ENCODE assay signal across 26 cellular contexts in the genomic region with DNA sequence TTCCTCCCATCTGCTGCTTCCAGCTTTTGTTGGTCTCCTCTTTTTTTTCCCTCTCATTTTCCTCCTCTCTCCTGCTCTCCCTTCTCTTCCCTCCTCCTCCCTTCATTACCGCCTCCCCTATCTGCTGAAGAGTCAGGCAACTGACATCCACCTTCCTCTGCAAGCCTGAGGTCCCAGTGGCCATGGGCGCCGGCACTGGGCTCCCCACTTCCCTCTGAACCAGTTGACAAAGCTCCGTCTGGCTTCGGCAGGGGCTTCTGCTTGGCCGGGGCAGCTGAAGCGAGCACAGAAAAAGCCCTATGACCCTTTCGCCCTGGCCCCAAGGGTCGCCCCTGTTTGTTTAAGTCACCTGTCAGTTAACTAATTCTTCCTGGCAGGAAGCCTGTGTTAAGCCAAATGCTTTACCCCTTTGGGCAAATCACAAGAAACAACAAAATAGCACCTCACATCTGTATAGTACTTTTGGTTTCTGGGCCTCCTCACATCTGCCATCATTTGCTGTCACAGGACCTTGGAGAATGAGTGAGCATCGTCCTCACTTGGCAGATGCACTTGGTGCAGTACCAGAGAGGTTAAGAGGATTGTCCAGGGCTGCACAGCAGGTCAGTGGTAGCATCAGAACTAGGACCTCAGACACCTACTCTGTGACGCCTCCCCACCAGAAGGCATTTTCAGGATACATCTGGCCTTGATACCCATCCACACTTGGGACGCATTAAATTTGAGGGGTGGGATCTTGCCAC. TPM values are rescaled to one million over a fixed set of nuclear protein-coding genes. Genes with fewer than 3 reads are reported as not detected.
DNase-seq lines count a peak whose midpoint lies in the region; ATAC-seq and TF ChIP-seq lines count a peak whose summit lies in the region.
"Had no signal": no experiment of that assay in that cellular context is flagged by ENCODE, and none has a peak within 500 bp of the region (broad histone marks: within the 10 kb centered on the region; RNA-seq: fewer than 3 reads in every experiment).

No MANE protein-coding gene starts in this region.

- no peak overlapping the region for H3K4me3 Mint-ChIP-seq in nephron progenitor cell
- H3K4me3 Mint-ChIP-seq: CD4-positive, CD25-positive, alpha-beta regulatory T cell; effector memory CD8-positive, alpha-beta T cell; stimulated activated naive CD8-positive, alpha-beta T cell treated with anti-CD3 and anti-CD28 coated beads, Interleukin-15, Interleukin-2, amounts not matched to agents 100 ng/mL and 50 ng/mL, for 24 hours; T-helper 1 cell treated with Interleukin-12 subunit alpha and Interleukin-12 subunit beta and Interleukin-4 antibody, amounts not matched to agents 30 μg/mL and 1 μg/mL, for 36 hours had no signal

- intact Hi-C loops in uterus (cut with DNase I; ENCODE audit: low total_unique reads): no loop called here

- no peaks in the 10 kb centered on the region for H3K9me3 ChIP-seq in uterus
- H3K9me3 ChIP-seq: neutrophil, psoas muscle, SK-N-SH, transverse colon had no signal

- no peak for TF ChIP-seq POLR2A in uterus (IDR thresholded peaks at IDR 0.05)

- H3K4me1 ChIP-seq in uterus: peaks cover 10% of the 10 kb centered on the region in 2 donors
- H3K4me1 ChIP-seq: psoas muscle had no signal

- no peaks in the 10 kb centered on the region for H3K27me3 ChIP-seq in uterus
- H3K27me3 ChIP-seq: neutrophil, transverse colon had no signal

- peak; percentile 21 for DNase-seq in activated CD8-positive, alpha-beta memory T cell treated with anti-CD3 and anti-CD28 coated beads for 24 hours
- DNase-seq in activated CD8-positive, alpha-beta memory T cell treated with anti-CD3 and anti-CD28 coated beads, Interleukin-2, amount 50 U/mL, for 4 hours: no peak
- DNase-seq in ecto neural progenitor cell (ENCODE audit: low spot score): peak; percentile 37
- no peak for DNase-seq in nephron progenitor cell
- peak; percentile 15 to 19 for DNase-seq in uterus
- no peak for DNase-seq in stimulated activated CD4-positive, alpha-beta T cell treated with anti-CD3 and anti-CD28 coated beads, Interleukin-4, amount 100 ng/mL, for 24 hours
- no peak for DNase-seq in NCI-H2081 treated with DMSO at 0.1 percent for 48 hours (lab: John Stamatoyannopoulos, UW)
- DNase-seq: activated CD4-positive, alpha-beta T cell treated with anti-CD3 and anti-CD28 coated beads for 4 hours; activated naive CD4-positive, alpha-beta T cell treated with anti-CD3 and anti-CD28 coated beads, Interleukin-2, amount 50 U/mL, for 16 hours; amniotic stem cell; CD4-positive, CD25-positive, alpha-beta regulatory T cell; effector memory CD8-positive, alpha-beta T cell; erythroblast; kidney glomerular epithelial cell; NCI-H1092; NCI-H187; NCI-H524 treated with DMSO at 0.1 percent for 48 hours; psoas muscle; SK-N-SH; transverse colon had no signal

- H3K4me3 ChIP-seq in uterus: no peak overlapping the region
- H3K4me3 ChIP-seq: GM12878, psoas muscle, transverse colon had no signal

- no peak for ATAC-seq in HG02798 (IDR thresholded peaks at IDR 0.05; ENCODE audit: poor library complexity, unreplicated experiment)
- ATAC-seq: effector memory CD8-positive, alpha-beta T cell; GM12878; psoas muscle had no signal

- H3K27ac Mint-ChIP-seq in nephron progenitor cell: peak overlapping the region; percentile 13
- H3K27ac Mint-ChIP-seq: CD4-positive, CD25-positive, alpha-beta regulatory T cell; effector memory CD8-positive, alpha-beta T cell; stimulated activated naive CD8-positive, alpha-beta T cell treated with anti-CD3 and anti-CD28 coated beads, Interleukin-15, Interleukin-2, amounts not matched to agents 100 ng/mL and 50 ng/mL, for 24 hours; T-helper 1 cell treated with Interleukin-12 subunit alpha and Interleukin-12 subunit beta and Interleukin-4 antibody, amounts not matched to agents 30 μg/mL and 1 μg/mL, for 36 hours had no signal

- H3K9me3 Mint-ChIP-seq in nephron progenitor cell: no peaks in the 10 kb centered on the region
- H3K9me3 Mint-ChIP-seq: effector memory CD8-positive, alpha-beta T cell; stimulated activated naive CD8-positive, alpha-beta T cell treated with anti-CD3 and anti-CD28 coated beads, Interleukin-15, Interleukin-2, amounts not matched to agents 100 ng/mL and 50 ng/mL, for 24 hours; T-helper 1 cell treated with Interleukin-12 subunit alpha and Interleukin-12 subunit beta and Interleukin-4 antibody, amounts not matched to agents 30 μg/mL and 1 μg/mL, for 36 hours had no signal

- H3K36me3 ChIP-seq in uterus: no peaks in the 10 kb centered on the region
- H3K36me3 ChIP-seq: neutrophil, transverse colon had no signal

- peaks cover 7% of the 10 kb centered on the region for H3K4me1 Mint-ChIP-seq in nephron progenitor cell
- H3K4me1 Mint-ChIP-seq: CD4-positive, CD25-positive, alpha-beta regulatory T cell had no signal

- TF ChIP-seq CTCF in nephron progenitor cell (IDR thresholded peaks at IDR 0.05) (no peak), uterus (IDR thresholded peaks at IDR 0.05) (no peak)

- no peaks in the 10 kb centered on the region for H3K36me3 Mint-ChIP-seq in nephron progenitor cell (ENCODE audit: low read depth)
- H3K36me3 Mint-ChIP-seq: CD4-positive, CD25-positive, alpha-beta regulatory T cell had no signal

- peaks cover 14% of the 10 kb centered on the region for H3K27me3 Mint-ChIP-seq in nephron progenitor cell (ENCODE audit: low read depth, poor library complexity)
- H3K27me3 Mint-ChIP-seq: CD4-positive, CD25-positive, alpha-beta regulatory T cell had no signal

- H3K27ac ChIP-seq in uterus: peak overlapping the region; percentile 92 to 95
- H3K27ac ChIP-seq: 22Rv1, neutrophil, psoas muscle, transverse colon had no signal

RNA-seq across cellular contexts. Expression of a gene that starts 27.7 kb away (rescaled TPM):
- total RNA-seq in uterus: 100 to 1,000 TPM in 1 of 4 donors, 10 to 100 TPM in 3; 37.3 to 106 (median 61.1) TPM
- total RNA-seq: CD4-positive, CD25-positive, alpha-beta regulatory T cell had no signal

Comparison
In these comparisons a context has a peak if more than half of its experiments do, and no peak if none do; other contexts are left out.
1. DNase-seq: peak in activated CD8-positive, alpha-beta memory T cell treated with anti-CD3 and anti-CD28 coated beads for 24 hours (single experiment), ecto neural progenitor cell (single experiment) and uterus (2 of 2); none in activated CD8-positive, alpha-beta memory T cell treated with anti-CD3 and anti-CD28 coated beads, Interleukin-2, amount 50 U/mL, for 4 hours (single experiment), nephron progenitor cell (single experiment), stimulated activated CD4-positive, alpha-beta T cell treated with anti-CD3 and anti-CD28 coated beads, Interleukin-4, amount 100 ng/mL, for 24 hours (single experiment) and NCI-H2081 treated with DMSO at 0.1 percent for 48 hours (single experiment).